Comparison of ENCODE assay signal across 22 cellular contexts in the genomic region with DNA sequence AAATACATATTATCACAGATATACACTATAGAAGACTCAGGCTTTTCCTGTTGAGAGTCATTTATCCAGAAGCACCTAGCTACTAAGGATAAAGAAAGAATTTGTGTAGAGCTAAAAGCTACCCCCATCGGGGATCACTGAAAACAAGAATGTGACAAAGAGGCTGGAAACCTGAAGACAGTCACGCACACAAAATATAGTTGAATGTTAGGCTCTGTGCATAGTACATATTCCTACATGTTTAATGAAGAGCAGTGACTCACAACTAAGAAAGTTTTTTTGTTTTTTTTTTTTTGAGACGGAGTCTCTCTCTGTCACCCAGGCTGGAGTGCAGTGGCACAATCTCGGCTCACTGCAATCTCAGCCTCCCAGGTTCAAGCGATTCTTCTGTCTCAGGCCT. TPM values are rescaled to one million over a fixed set of nuclear protein-coding genes. Genes with fewer than 3 reads are reported as not detected.
DNase-seq lines count a peak whose midpoint lies in the region; ATAC-seq, FAIRE-seq and TF ChIP-seq lines count a peak whose summit lies in the region.
"Had no signal": no experiment of that assay in that cellular context is flagged by ENCODE, and none has a peak within 500 bp of the region (broad histone marks: within the 10 kb centered on the region; RNA-seq: fewer than 3 reads in every experiment).

No MANE protein-coding gene starts in this region.

- H4K91ac ChIP-seq in mesenchymal stem cell (ENCODE audit: low read length) = no peak overlapping the region

- H3K9me3 Mint-ChIP-seq in HFFc6 (no peaks in the 10 kb centered on the region), astrocyte (ENCODE audit: unreplicated experiment) (no peaks in the 10 kb centered on the region)

- H3K4me3 Mint-ChIP-seq in HFFc6 = peak overlapping the region; percentile 29
- no peak overlapping the region for H3K4me3 Mint-ChIP-seq in astrocyte (ENCODE audit: unreplicated experiment)
- H3K4me3 Mint-ChIP-seq: T-cell had no signal

- no peak for TF ChIP-seq CTCF in HFFc6 (IDR thresholded peaks at IDR 0.05)
- no peak for TF ChIP-seq CTCF in astrocyte (IDR thresholded peaks at IDR 0.05; ENCODE audit: insufficient read depth, low read depth, low read length)

- H3K4me2 ChIP-seq in astrocyte (ENCODE audit: low read length) (no peak overlapping the region), mesenchymal stem cell (ENCODE audit: low read length, poor library complexity, severe bottlenecking) (no peak overlapping the region)

- H3K36me3 ChIP-seq in astrocyte (ENCODE audit: insufficient read depth, low read length) (no peaks in the 10 kb centered on the region), mesenchymal stem cell (ENCODE audit: control insufficient read depth in 1 of 2, insufficient read depth in 2 of 2, low read depth in 1 of 2, low read length in 2 of 2) (no peaks in the 10 kb centered on the region)
- H3K36me3 ChIP-seq: Peyer's patch had no signal

- H3K27me3 Mint-ChIP-seq in HFFc6 (ENCODE audit: insufficient read depth) = no peaks in the 10 kb centered on the region
- no peaks in the 10 kb centered on the region for H3K27me3 Mint-ChIP-seq in astrocyte (ENCODE audit: low read depth, unreplicated experiment)

- no peak overlapping the region for H2AFZ ChIP-seq in astrocyte (ENCODE audit: low read depth, low read length)
- no peak overlapping the region for H2AFZ ChIP-seq in mesenchymal stem cell (ENCODE audit: low read depth, low read length)

- H3K79me1 ChIP-seq in mesenchymal stem cell (replicated peaks; ENCODE audit: low read length, poor library complexity, severe bottlenecking) = no peaks in the 10 kb centered on the region

- no peak overlapping the region for H2AK5ac ChIP-seq in mesenchymal stem cell (ENCODE audit: low read length, severe bottlenecking)

- ATAC-seq in HG03039 (IDR thresholded peaks at IDR 0.05; ENCODE audit: unreplicated experiment) (no peak), sciatic nerve (no peak)
- ATAC-seq: T-cell had no signal

- peaks cover 65% of the 10 kb centered on the region for H3K4me1 Mint-ChIP-seq in HFFc6 (ENCODE audit: low read depth)
- peaks cover 41% of the 10 kb centered on the region for H3K4me1 Mint-ChIP-seq in astrocyte (ENCODE audit: low read depth, unreplicated experiment)
- H3K4me1 Mint-ChIP-seq: T-cell had no signal

- no peak overlapping the region for H2BK15ac ChIP-seq in mesenchymal stem cell (ENCODE audit: low read depth, poor library complexity, severe bottlenecking)

- H3K27ac Mint-ChIP-seq in HFFc6 (peak overlapping the region; percentile 96), astrocyte (ENCODE audit: unreplicated experiment) (peak overlapping the region; percentile 93)
- H3K27ac Mint-ChIP-seq: T-cell had no signal

- no peak overlapping the region for H3K27ac ChIP-seq in astrocyte (ENCODE audit: low read depth, low read length)
- peak overlapping the region; percentile 45 for H3K27ac ChIP-seq in mesenchymal stem cell (ENCODE audit: low read length, poor library complexity, severe bottlenecking)
- H3K27ac ChIP-seq: Peyer's patch, SK-N-MC had no signal

- H3K36me3 Mint-ChIP-seq in HFFc6 (ENCODE audit: low read depth) = peaks cover 8% of the 10 kb centered on the region; the same call in 1 of the 2 replicates
- no peaks in the 10 kb centered on the region for H3K36me3 Mint-ChIP-seq in astrocyte (ENCODE audit: low read depth, unreplicated experiment)
- H3K36me3 Mint-ChIP-seq: T-cell had no signal

- FAIRE-seq in astrocyte (lab: Jason Lieb, UNC) = no peak
- FAIRE-seq: GM12892, GM18507 had no signal

- H3K18ac ChIP-seq in mesenchymal stem cell (ENCODE audit: low read depth in 1 of 2, low read length in 2 of 2) = no peak overlapping the region

- no peak overlapping the region for H3K23ac ChIP-seq in mesenchymal stem cell (ENCODE audit: low read length in 2 of 2)

- H3K27me3 ChIP-seq in astrocyte (ENCODE audit: insufficient read depth, low read length) = no peaks in the 10 kb centered on the region
- H3K27me3 ChIP-seq in mesenchymal stem cell (ENCODE audit: control insufficient read depth in 1 of 2, insufficient read depth in 1 of 2, low read length in 2 of 2) = no peaks in the 10 kb centered on the region
- H3K27me3 ChIP-seq: Peyer's patch had no signal

- intact Hi-C loops in sciatic nerve (cut with DNase I) (no loop called here), posterior cingulate gyrus (cut with DNase I) (no loop called here)

- no peaks in the 10 kb centered on the region for H4K20me1 ChIP-seq in astrocyte (ENCODE audit: insufficient read depth, low read length)

- no peaks in the 10 kb centered on the region for H3K79me2 ChIP-seq in astrocyte (ENCODE audit: insufficient read depth, low read length)

- no peak overlapping the region for H2BK120ac ChIP-seq in mesenchymal stem cell (ENCODE audit: low read depth, low read length)

- DNase-seq in EL = peak; percentile 48
- DNase-seq in HFFc6 = peak; percentile 56
- no peak for DNase-seq in astrocyte (ENCODE audit: low read depth)
- peak; percentile 12 for DNase-seq in mesenchymal stem cell
- no peak for DNase-seq in sciatic nerve (ENCODE audit: low spot score)
- no peak for DNase-seq in posterior cingulate gyrus
- DNase-seq in NCI-H2107 treated with DMSO at 0.1 percent for 48 hours (lab: John Stamatoyannopoulos, UW; ENCODE audit: unreplicated experiment) = no peak
- DNase-seq: ACHN; C1 segment of cervical spinal cord; NCI-H1694 treated with DMSO at 0.1 percent for 48 hours; NCI-H510A; NCI-H748 treated with DMSO at 0.1 percent for 48 hours; NK-92 treated with Interleukin-12 subunit alpha and Interleukin-12 subunit beta, amount 100 ng/mL, for 24 hours; Peyer's patch; Right ventricle myocardium superior; T-cell had no signal

- H3K4me3 ChIP-seq in astrocyte (ENCODE audit: insufficient read depth, low read depth, low read length) (no peak overlapping the region), mesenchymal stem cell (ENCODE audit: insufficient read depth in 1 of 2, low read depth in 1 of 2, low read length in 2 of 2) (no peak overlapping the region)
- H3K4me3 ChIP-seq: Peyer's patch, SK-N-MC had no signal

- no peak overlapping the region for H4K8ac ChIP-seq in mesenchymal stem cell (ENCODE audit: low read length)

- no peak overlapping the region for H3K4ac ChIP-seq in mesenchymal stem cell (ENCODE audit: low read depth in 1 of 2, low read length in 2 of 2)

- WGBS in mesenchymal stem cell = 72% methylated on average over 4 of the region's 5 CpGs

- no peak overlapping the region for H3K14ac ChIP-seq in mesenchymal stem cell (ENCODE audit: low read length in 2 of 2)

- H2BK12ac ChIP-seq in mesenchymal stem cell (ENCODE audit: low read length in 2 of 2) = no peak overlapping the region

- peaks cover 19% of the 10 kb centered on the region for H3K4me1 ChIP-seq in astrocyte (ENCODE audit: insufficient read depth, low read length)
- H3K4me1 ChIP-seq in mesenchymal stem cell (ENCODE audit: control insufficient read depth, insufficient read depth, low read depth, low read length) = peaks cover 5% of the 10 kb centered on the region
- H3K4me1 ChIP-seq: Peyer's patch had no signal

- H3K9ac ChIP-seq in astrocyte (ENCODE audit: low read length) (no peak overlapping the region), mesenchymal stem cell (ENCODE audit: low read length) (no peak overlapping the region)

- no peak overlapping the region for H2BK5ac ChIP-seq in mesenchymal stem cell (ENCODE audit: low read depth, low read length, poor library complexity, severe bottlenecking)

- H3K9me3 ChIP-seq in astrocyte (ENCODE audit: insufficient read depth, low read depth, low read length) (no peaks in the 10 kb centered on the region), mesenchymal stem cell (ENCODE audit: control insufficient read depth, low read length) (no peaks in the 10 kb centered on the region)
- H3K9me3 ChIP-seq: Peyer's patch had no signal

RNA-seq across cellular contexts. Expression of a gene that starts 8.4 kb away (rescaled TPM):
- not detected for total RNA-seq in HFFc6 (2021; fragmentation: NEBNext Ultra II Directional; extraction: Animal tissue kit (Norgen Biotek cat#: 25700))
- total RNA-seq in astrocyte (not detected in 2 replicates), sciatic nerve (not detected)
- not detected for polyA plus RNA-seq in mesenchymal stem cell (2013, experiment 1 of 2)
- polyA plus RNA-seq in mesenchymal stem cell (2013, experiment 2 of 2) = not detected
- total RNA-seq: H4, LHCN-M2, Peyer's patch, Right ventricle myocardium superior, T-cell had no signal

RNA-seq across cellular contexts. Expression of a gene that starts 36.4 kb away (rescaled TPM):
- total RNA-seq in HFFc6 (2021; fragmentation: NEBNext Ultra II Directional; extraction: Animal tissue kit (Norgen Biotek cat#: 25700)) = 10 to 100 TPM; 29.0 to 40.3 (median 35.2) TPM
- total RNA-seq in astrocyte (37.3 and 38.1 TPM in 2 replicates), sciatic nerve (37.4 TPM)
- 43.6 TPM for polyA plus RNA-seq in mesenchymal stem cell (2013, experiment 1 of 2)
- polyA plus RNA-seq in mesenchymal stem cell (2013, experiment 2 of 2) = 43.9 TPM

RNA-seq across cellular contexts. Expression of a gene that starts 49.9 kb away (rescaled TPM):
- 10 to 100 TPM; 17.1 to 23.1 (median 19.0) TPM for total RNA-seq in HFFc6 (2021; fragmentation: NEBNext Ultra II Directional; extraction: Animal tissue kit (Norgen Biotek cat#: 25700))
- total RNA-seq in astrocyte (43.1 and 61.2 TPM in 2 replicates), sciatic nerve (19.3 TPM)
- polyA plus RNA-seq in mesenchymal stem cell (2013, experiment 1 of 2) = 27.5 TPM
- polyA plus RNA-seq in mesenchymal stem cell (2013, experiment 2 of 2) = 27.8 TPM

Comparison
In these comparisons a context has a peak if more than half of its experiments do, and no peak if none do; other contexts are left out.
1. DNase-seq: peak in EL (single experiment), HFFc6 (single experiment) and mesenchymal stem cell (single experiment); none in astrocyte (single experiment), sciatic nerve (single experiment), posterior cingulate gyrus (0 of 10) and NCI-H2107 treated with DMSO at 0.1 percent for 48 hours (single experiment).